ENCODE assay signal across 8 cellular contexts in genomic region chr19:4456566-4456842, GRCh38. TPM values are rescaled to one million over a fixed set of nuclear protein-coding genes. Genes with fewer than 3 reads are reported as not detected.
DNase-seq lines count a peak whose midpoint lies in the region; ATAC-seq and TF ChIP-seq lines count a peak whose summit lies in the region.

No MANE protein-coding gene starts in this region.

- peaks cover 2% of the 10 kb centered on the region for H3K27me3 Mint-ChIP-seq in activated T-helper 1 cell treated with anti-CD3 and anti-CD28 coated beads, Interleukin-12 subunit alpha, Interleukin-12 subunit beta, Interleukin-2, Interleukin-4 antibody, amounts not matched to agents 30 ng/mL and 10 ng/mL and 1 ng/mL, durations not matched to agents 14 hours and 24 hours and 36 hours (ENCODE audit: insufficient read depth)

- TF ChIP-seq POLR2A in gastroesophageal sphincter (IDR thresholded peaks at IDR 0.05) (no peak), ovary (IDR thresholded peaks at IDR 0.05) (no peak)

- H3K9me3 ChIP-seq in gastroesophageal sphincter = no peaks in the 10 kb centered on the region
- no peaks in the 10 kb centered on the region for H3K9me3 ChIP-seq in ovary

- H3K4me1 ChIP-seq in gastroesophageal sphincter = peaks cover 0 to 42% (median 13%) of the 10 kb centered on the region in 3 donors
- peaks cover 17% of the 10 kb centered on the region for H3K4me1 ChIP-seq in ovary (ENCODE audit: insufficient read depth)

- TF ChIP-seq EP300 in gastroesophageal sphincter (IDR thresholded peaks at IDR 0.05) = no peak
- TF ChIP-seq EP300 in ovary (IDR thresholded peaks at IDR 0.05) = no peak

- peaks cover 0 to 32% of the 10 kb centered on the region in 2 donors for H3K36me3 ChIP-seq in gastroesophageal sphincter
- no peaks in the 10 kb centered on the region for H3K36me3 ChIP-seq in ovary

- intact Hi-C loops in activated T-helper 1 cell treated with anti-CD3 and anti-CD28 coated beads, Interleukin-12 subunit alpha, Interleukin-12 subunit beta, Interleukin-2, Interleukin-4 antibody, amounts not matched to agents 30 ng/mL and 10 ng/mL and 1 ng/mL, durations not matched to agents 14 hours and 24 hours and 36 hours (cut with micrococcal nuclease) = loop anchor here (2.0 kb wide), 1 partner anchor 114 kb away; the partner anchor contains the start of gene MPND
- intact Hi-C loops in ovary (cut with DNase I) = no loop called here

- no peaks in the 10 kb centered on the region for H3K27me3 ChIP-seq in gastroesophageal sphincter
- H3K27me3 ChIP-seq in ovary = no peaks in the 10 kb centered on the region

- H3K36me3 Mint-ChIP-seq in activated T-helper 1 cell treated with anti-CD3 and anti-CD28 coated beads, Interleukin-12 subunit alpha, Interleukin-12 subunit beta, Interleukin-2, Interleukin-4 antibody, amounts not matched to agents 30 ng/mL and 10 ng/mL and 1 ng/mL, durations not matched to agents 14 hours and 24 hours and 36 hours (ENCODE audit: low read depth) = no peaks in the 10 kb centered on the region

- WGBS in gastroesophageal sphincter (ENCODE audit: low coverage in 1 of 2), 2 donors = 0 to 3% methylated on average over 2 to 8 of the region's 8 CpGs
- 0 to 2% (median 0%) methylated on average over 8 of the region's 8 CpGs for WGBS in ovary, 3 donors

- H3K4me3 ChIP-seq in gastroesophageal sphincter (peak overlapping the region; percentile 52 to 75), ovary (peak overlapping the region; percentile 92)

- peak; percentile 20 for ATAC-seq in gastroesophageal sphincter
- no peak for ATAC-seq in HG03565 (IDR thresholded peaks at IDR 0.05; ENCODE audit: unreplicated experiment)

- H3K27ac ChIP-seq in gastroesophageal sphincter (peak overlapping the region; percentile 66 to 96 (median 88)), ovary (peak overlapping the region; percentile 81 to 88)

- DNase-seq in DMS53 (lab: John Stamatoyannopoulos, UW) (peak; percentile 72), Kasumi-1 (lab: John Stamatoyannopoulos, UW) (peak; percentile 54 to 61), ovary (peak in 2 of 5 donors; percentile 53 to 58), KG1 (lab: John Stamatoyannopoulos, UW) (no peak), GOT3 (lab: John Stamatoyannopoulos, UW) (no peak)
- DNase-seq in activated T-helper 1 cell treated with anti-CD3 and anti-CD28 coated beads, Interleukin-12 subunit alpha, Interleukin-12 subunit beta, Interleukin-2, Interleukin-4 antibody, amounts not matched to agents 30 ng/mL and 10 ng/mL and 1 ng/mL, durations not matched to agents 14 hours and 24 hours and 36 hours (ENCODE audit: low spot score) = no peak

- peak overlapping the region; percentile 64 for H3K27ac Mint-ChIP-seq in activated T-helper 1 cell treated with anti-CD3 and anti-CD28 coated beads, Interleukin-12 subunit alpha, Interleukin-12 subunit beta, Interleukin-2, Interleukin-4 antibody, amounts not matched to agents 30 ng/mL and 10 ng/mL and 1 ng/mL, durations not matched to agents 14 hours and 24 hours and 36 hours

- H3K4me1 Mint-ChIP-seq in activated T-helper 1 cell treated with anti-CD3 and anti-CD28 coated beads, Interleukin-12 subunit alpha, Interleukin-12 subunit beta, Interleukin-2, Interleukin-4 antibody, amounts not matched to agents 30 ng/mL and 10 ng/mL and 1 ng/mL, durations not matched to agents 14 hours and 24 hours and 36 hours (ENCODE audit: low read depth) = peaks cover 11% of the 10 kb centered on the region

- peak overlapping the region; percentile 87 for H3K4me3 Mint-ChIP-seq in activated T-helper 1 cell treated with anti-CD3 and anti-CD28 coated beads, Interleukin-12 subunit alpha, Interleukin-12 subunit beta, Interleukin-2, Interleukin-4 antibody, amounts not matched to agents 30 ng/mL and 10 ng/mL and 1 ng/mL, durations not matched to agents 14 hours and 24 hours and 36 hours

- TF ChIP-seq CTCF in gastroesophageal sphincter (IDR thresholded peaks at IDR 0.05) (no peak), ovary (IDR thresholded peaks at IDR 0.05) (no peak)

- no peaks in the 10 kb centered on the region for H3K9me3 Mint-ChIP-seq in activated T-helper 1 cell treated with anti-CD3 and anti-CD28 coated beads, Interleukin-12 subunit alpha, Interleukin-12 subunit beta, Interleukin-2, Interleukin-4 antibody, amounts not matched to agents 30 ng/mL and 10 ng/mL and 1 ng/mL, durations not matched to agents 14 hours and 24 hours and 36 hours

RNA-seq across cellular contexts. Expression of gene UBXN6, which starts 1.1 kb away (rescaled TPM):
- 49.5 and 51.0 TPM in 2 replicates for total RNA-seq in activated T-helper 1 cell treated with anti-CD3 and anti-CD28 coated beads, Interleukin-12 subunit alpha, Interleukin-12 subunit beta, Interleukin-2, Interleukin-4 antibody, amounts not matched to agents 30 ng/mL and 10 ng/mL and 1 ng/mL, durations not matched to agents 14 hours and 24 hours and 36 hours
- total RNA-seq in gastroesophageal sphincter (100 to 1,000 TPM in 1 of 4 donors, 10 to 100 TPM in 3; 62.6 to 130 (median 80.6) TPM), ovary (100 to 1,000 TPM in 6 of 7 donors, 10 to 100 TPM in 1; 66.9 to 170 (median 133) TPM)
- 100 to 1,000 TPM in 1 of 2 donors, 10 to 100 TPM in 1; 19.3 to 140 TPM for polyA plus RNA-seq in ovary

RNA-seq across cellular contexts. Expression of gene HDGFL2, which starts 15.6 kb away (rescaled TPM):
- 66.4 and 70.0 TPM in 2 replicates for total RNA-seq in activated T-helper 1 cell treated with anti-CD3 and anti-CD28 coated beads, Interleukin-12 subunit alpha, Interleukin-12 subunit beta, Interleukin-2, Interleukin-4 antibody, amounts not matched to agents 30 ng/mL and 10 ng/mL and 1 ng/mL, durations not matched to agents 14 hours and 24 hours and 36 hours
- total RNA-seq in gastroesophageal sphincter = 10 to 100 TPM; 33.3 to 49.5 (median 36.2) TPM
- total RNA-seq in ovary = 10 to 100 TPM; 36.2 to 77.2 (median 64.4) TPM
- 10 to 100 TPM; 28.5 to 63.0 TPM for polyA plus RNA-seq in ovary

RNA-seq across cellular contexts. Expression of gene CHAF1A, which starts 54.1 kb away (rescaled TPM):
- 106 and 107 TPM in 2 replicates for total RNA-seq in activated T-helper 1 cell treated with anti-CD3 and anti-CD28 coated beads, Interleukin-12 subunit alpha, Interleukin-12 subunit beta, Interleukin-2, Interleukin-4 antibody, amounts not matched to agents 30 ng/mL and 10 ng/mL and 1 ng/mL, durations not matched to agents 14 hours and 24 hours and 36 hours
- total RNA-seq in gastroesophageal sphincter (10 to 100 TPM in 1 of 4 donors, 1 to 10 TPM in 3; 2.4 to 11.9 (median 7.4) TPM), ovary (10 to 100 TPM in 1 of 7 donors, 1 to 10 TPM in 6; 4.7 to 10.4 (median 7.5) TPM)
- 1 to 10 TPM; 7.3 to 8.6 TPM for polyA plus RNA-seq in ovary

RNA-seq across cellular contexts. Expression of gene SH3GL1, which starts 56.2 kb away (rescaled TPM):
- total RNA-seq in activated T-helper 1 cell treated with anti-CD3 and anti-CD28 coated beads, Interleukin-12 subunit alpha, Interleukin-12 subunit beta, Interleukin-2, Interleukin-4 antibody, amounts not matched to agents 30 ng/mL and 10 ng/mL and 1 ng/mL, durations not matched to agents 14 hours and 24 hours and 36 hours = 50.3 and 54.2 TPM in 2 replicates
- total RNA-seq in gastroesophageal sphincter (10 to 100 TPM; 48.2 to 67.7 (median 53.0) TPM), ovary (10 to 100 TPM; 20.5 to 88.6 (median 68.3) TPM)
- 10 to 100 TPM in 1 of 2 donors, 1 to 10 TPM in 1; 6.9 to 57.5 TPM for polyA plus RNA-seq in ovary

Comparison
In these comparisons a context has a peak if more than half of its experiments do, and no peak if none do; other contexts are left out.
1. DNase-seq: peak in DMS53 (single experiment) and Kasumi-1 (2 of 2); none in activated T-helper 1 cell treated with anti-CD3 and anti-CD28 coated beads, Interleukin-12 subunit alpha, Interleukin-12 subunit beta, Interleukin-2, Interleukin-4 antibody, amounts not matched to agents 30 ng/mL and 10 ng/mL and 1 ng/mL, durations not matched to agents 14 hours and 24 hours and 36 hours (single experiment), KG1 (single experiment) and GOT3 (single experiment).